17 cellular contexts compared by ENCODE assay signal in the genomic region with DNA sequence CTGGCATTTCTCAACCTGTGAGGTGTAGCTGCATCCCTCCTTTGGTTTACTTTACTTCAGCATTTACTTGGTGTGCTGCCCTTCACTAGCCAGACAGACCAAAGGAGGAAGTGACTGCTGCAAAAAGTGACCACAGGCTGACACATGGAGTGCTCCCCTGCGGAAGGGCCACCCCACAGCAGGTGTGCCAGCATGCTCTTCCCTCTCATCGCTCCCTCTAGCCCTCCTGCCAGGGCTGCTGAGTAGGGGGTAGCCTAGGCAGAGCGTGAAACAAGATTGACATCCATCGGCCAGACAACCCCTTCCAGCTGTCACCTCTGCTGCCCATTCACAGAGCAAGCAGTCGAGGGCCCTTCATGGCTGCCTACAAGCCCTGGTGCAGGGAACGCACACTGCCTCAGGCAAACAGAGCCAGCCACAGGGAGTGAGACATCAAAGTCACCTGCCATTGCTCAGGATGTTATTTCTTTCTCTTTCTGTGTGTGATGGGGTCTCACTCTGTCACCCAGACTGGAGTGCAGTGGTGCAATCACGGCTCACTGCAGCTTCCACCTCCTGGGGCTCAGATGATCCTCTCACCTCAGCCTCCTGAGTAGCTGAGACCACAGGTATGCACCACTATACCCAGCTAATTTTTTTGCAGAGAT.
DNase-seq lines count a peak whose midpoint lies in the region; ATAC-seq and TF ChIP-seq lines count a peak whose summit lies in the region.
"Had no signal": no experiment of that assay in that cellular context is flagged by ENCODE, and none has a peak within 500 bp of the region (broad histone marks: within the 10 kb centered on the region; RNA-seq: fewer than 3 reads in every experiment).

No MANE protein-coding gene starts in this region.

- H3K9me3 Mint-ChIP-seq in stimulated activated naive CD8-positive, alpha-beta T cell treated with anti-CD3 and anti-CD28 coated beads, Interleukin-15, amount 100 ng/mL, for 72 hours = no peaks in the 10 kb centered on the region
- H3K9me3 Mint-ChIP-seq in chondrocyte (ENCODE audit: low read depth) = no peaks in the 10 kb centered on the region
- H3K9me3 Mint-ChIP-seq in activated T-cell treated with anti-CD3 and anti-CD28 coated beads, Interleukin-2, amount 50 U/mL, for 24 hours = no peaks in the 10 kb centered on the region
- H3K9me3 Mint-ChIP-seq: activated B cell treated with CpG ODN at 0.5 μM for 24 hours; T-helper 1 cell treated with Interleukin-12 subunit alpha and Interleukin-12 subunit beta and Interleukin-4 antibody, amounts not matched to agents 30 μg/mL and 1 μg/mL, for 36 hours had no signal

- no peak for DNase-seq in stimulated activated naive CD8-positive, alpha-beta T cell treated with anti-CD3 and anti-CD28 coated beads, Interleukin-15, amount 100 ng/mL, for 72 hours
- no peak for DNase-seq in stimulated activated naive CD8-positive, alpha-beta T cell treated with anti-CD3 and anti-CD28 coated beads, Interleukin-15, Interleukin-2, amounts not matched to agents 100 U/mL and 50 U/mL, for 24 hours
- DNase-seq in RPMI8226 = peak; percentile 54
- DNase-seq in kidney tubule cell (ENCODE audit: low spot score) = peak; percentile 43
- DNase-seq in GM03348 (ENCODE audit: low spot score) = no peak
- no peak for DNase-seq in chondrocyte (ENCODE audit: low spot score)
- no peak for DNase-seq in activated T-cell treated with anti-CD3 and anti-CD28 coated beads, Interleukin-2, amount 50 U/mL, for 24 hours
- DNase-seq: activated B cell treated with CpG ODN at 0.5 μM for 24 hours; cortex of kidney; heart left ventricle; Karpas-422; lower lobe of right lung; NCI-H2227 treated with DMSO at 0.1 percent for 48 hours; posterior cingulate gyrus; stimulated activated naive CD4-positive, alpha-beta T cell treated with Interleukin-2 at 50 U/mL for 16 hours had no signal

- H3K27ac Mint-ChIP-seq in stimulated activated naive CD8-positive, alpha-beta T cell treated with anti-CD3 and anti-CD28 coated beads, Interleukin-15, amount 100 ng/mL, for 72 hours = peak overlapping the region in 1 of 2 donors; percentile 27
- H3K27ac Mint-ChIP-seq in chondrocyte (ENCODE audit: unreplicated experiment) = no peak overlapping the region
- H3K27ac Mint-ChIP-seq in activated T-cell treated with anti-CD3 and anti-CD28 coated beads, Interleukin-2, amount 50 U/mL, for 24 hours = no peak overlapping the region
- H3K27ac Mint-ChIP-seq: activated B cell treated with CpG ODN at 0.5 μM for 24 hours; T-helper 1 cell treated with Interleukin-12 subunit alpha and Interleukin-12 subunit beta and Interleukin-4 antibody, amounts not matched to agents 30 μg/mL and 1 μg/mL, for 36 hours had no signal

- H3K4me1 Mint-ChIP-seq in stimulated activated naive CD8-positive, alpha-beta T cell treated with anti-CD3 and anti-CD28 coated beads, Interleukin-15, amount 100 ng/mL, for 72 hours = peaks cover 19% of the 10 kb centered on the region
- peaks cover 10% of the 10 kb centered on the region for H3K4me1 Mint-ChIP-seq in chondrocyte (ENCODE audit: low read depth)
- peaks cover 9% of the 10 kb centered on the region for H3K4me1 Mint-ChIP-seq in activated T-cell treated with anti-CD3 and anti-CD28 coated beads, Interleukin-2, amount 50 U/mL, for 24 hours (ENCODE audit: low read depth)
- H3K4me1 Mint-ChIP-seq: activated B cell treated with CpG ODN at 0.5 μM for 24 hours had no signal

- ATAC-seq in stimulated activated naive CD8-positive, alpha-beta T cell treated with anti-CD3 and anti-CD28 coated beads, Interleukin-15, amount 100 ng/mL, for 72 hours = peak; percentile 34
- ATAC-seq in stimulated activated naive CD8-positive, alpha-beta T cell treated with anti-CD3 and anti-CD28 coated beads, Interleukin-15, Interleukin-2, amounts not matched to agents 100 U/mL and 50 U/mL, for 24 hours = no peak
- no peak for ATAC-seq in GM21526 (IDR thresholded peaks at IDR 0.05; ENCODE audit: low FRiP score, unreplicated experiment)

- no peak for TF ChIP-seq CTCF in chondrocyte (IDR thresholded peaks at IDR 0.05)

- H3K4me3 Mint-ChIP-seq in stimulated activated naive CD8-positive, alpha-beta T cell treated with anti-CD3 and anti-CD28 coated beads, Interleukin-15, amount 100 ng/mL, for 72 hours = no peak overlapping the region
- no peak overlapping the region for H3K4me3 Mint-ChIP-seq in chondrocyte (ENCODE audit: unreplicated experiment)
- H3K4me3 Mint-ChIP-seq in activated T-cell treated with anti-CD3 and anti-CD28 coated beads, Interleukin-2, amount 50 U/mL, for 24 hours = no peak overlapping the region
- H3K4me3 Mint-ChIP-seq: activated B cell treated with CpG ODN at 0.5 μM for 24 hours; T-helper 1 cell treated with Interleukin-12 subunit alpha and Interleukin-12 subunit beta and Interleukin-4 antibody, amounts not matched to agents 30 μg/mL and 1 μg/mL, for 36 hours had no signal

- no peaks in the 10 kb centered on the region for H3K27me3 Mint-ChIP-seq in stimulated activated naive CD8-positive, alpha-beta T cell treated with anti-CD3 and anti-CD28 coated beads, Interleukin-15, amount 100 ng/mL, for 72 hours
- H3K27me3 Mint-ChIP-seq in chondrocyte (ENCODE audit: low read depth) = no peaks in the 10 kb centered on the region
- no peaks in the 10 kb centered on the region for H3K27me3 Mint-ChIP-seq in activated T-cell treated with anti-CD3 and anti-CD28 coated beads, Interleukin-2, amount 50 U/mL, for 24 hours

- H3K36me3 Mint-ChIP-seq in chondrocyte (ENCODE audit: low read depth) = no peaks in the 10 kb centered on the region
- H3K36me3 Mint-ChIP-seq in activated T-cell treated with anti-CD3 and anti-CD28 coated beads, Interleukin-2, amount 50 U/mL, for 24 hours (ENCODE audit: low read depth) = no peaks in the 10 kb centered on the region

Comparison
In these comparisons a context has a peak if more than half of its experiments do, and no peak if none do; other contexts are left out.
1. DNase-seq: peak in RPMI8226 (single experiment) and kidney tubule cell (single experiment); none in stimulated activated naive CD8-positive, alpha-beta T cell treated with anti-CD3 and anti-CD28 coated beads, Interleukin-15, amount 100 ng/mL, for 72 hours (0 of 2), stimulated activated naive CD8-positive, alpha-beta T cell treated with anti-CD3 and anti-CD28 coated beads, Interleukin-15, Interleukin-2, amounts not matched to agents 100 U/mL and 50 U/mL, for 24 hours (single experiment), GM03348 (single experiment), chondrocyte (single experiment) and activated T-cell treated with anti-CD3 and anti-CD28 coated beads, Interleukin-2, amount 50 U/mL, for 24 hours (single experiment).